15 cellular contexts compared by ENCODE assay signal in the genomic region with DNA sequence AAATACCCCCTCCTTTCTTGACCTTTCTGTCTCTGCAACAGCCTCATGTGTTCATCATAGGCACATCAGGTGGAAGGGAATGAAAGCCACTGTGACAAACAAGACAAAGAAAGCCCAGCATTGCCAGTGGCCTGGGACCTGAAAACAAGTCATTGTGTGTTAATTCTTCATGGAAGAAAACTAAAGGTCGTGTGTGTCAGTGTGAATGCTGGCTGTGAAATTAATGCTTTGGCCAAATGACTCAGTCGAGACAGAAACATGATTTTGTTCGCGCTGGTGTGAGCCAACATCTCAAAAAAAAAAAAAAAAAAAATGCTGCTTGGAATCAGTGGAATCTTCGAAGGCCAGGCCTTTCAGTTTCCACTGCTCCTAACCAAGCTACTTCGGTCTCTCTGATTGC.
DNase-seq lines count a peak whose midpoint lies in the region; ATAC-seq, FAIRE-seq and TF ChIP-seq lines count a peak whose summit lies in the region.
"Had no signal": no experiment of that assay in that cellular context is flagged by ENCODE, and none has a peak within 500 bp of the region (broad histone marks: within the 10 kb centered on the region; RNA-seq: fewer than 3 reads in every experiment).

No MANE protein-coding gene starts in this region.

- H3K4me3 Mint-ChIP-seq in astrocyte (ENCODE audit: unreplicated experiment) (no peak overlapping the region), progenitor cell of endocrine pancreas (ENCODE audit: low read depth) (no peak overlapping the region)

- H3K4me1 Mint-ChIP-seq in astrocyte (ENCODE audit: low read depth, unreplicated experiment) (peaks cover 10% of the 10 kb centered on the region), progenitor cell of endocrine pancreas (ENCODE audit: low read depth) (no peaks in the 10 kb centered on the region)

- 55 to 74% methylated on average over 6 of the region's 6 CpGs for WGBS in heart right ventricle, 2 donors

- H3K9me3 Mint-ChIP-seq in astrocyte (ENCODE audit: unreplicated experiment) (peaks cover 2% of the 10 kb centered on the region), progenitor cell of endocrine pancreas (ENCODE audit: low read depth) (no peaks in the 10 kb centered on the region)

- DNase-seq in AG08395 (ENCODE audit: low spot score) = peak; percentile 53
- DNase-seq in astrocyte (ENCODE audit: low read depth) = peak; percentile 62
- no peak for DNase-seq in heart right ventricle
- DNase-seq in progenitor cell of endocrine pancreas (ENCODE audit: low spot score, unreplicated experiment) = no peak
- no peak for DNase-seq in NCI-H1048 (lab: John Stamatoyannopoulos, UW)
- DNase-seq in GDM1 (lab: John Stamatoyannopoulos, UW) = no peak
- no peak for DNase-seq in stimulated activated CD4-positive, alpha-beta T cell treated with anti-CD3 and anti-CD28 coated beads, Interleukin-2, amount 100 ng/mL, for 24 hours
- DNase-seq: brain microvascular endothelial cell; DMS53; Kasumi-1; PC-9; stimulated activated CD4-positive, alpha-beta T cell treated with anti-CD3 and anti-CD28 coated beads, Interleukin-2, amount 100 ng/mL, for 48 hours; T1000 had no signal

- H3K9ac ChIP-seq in astrocyte (ENCODE audit: low read length) = no peak overlapping the region

- H3K4me1 ChIP-seq in astrocyte (ENCODE audit: insufficient read depth, low read length) (no peaks in the 10 kb centered on the region), heart right ventricle (peaks cover 0 to 39% (median 16%) of the 10 kb centered on the region in 9 donors)

- ATAC-seq in heart right ventricle = peak; percentile 29 to 80 (median 60)
- no peak for ATAC-seq in GM19455 (IDR thresholded peaks at IDR 0.05; ENCODE audit: unreplicated experiment)

- H3K27me3 ChIP-seq in astrocyte (ENCODE audit: insufficient read depth, low read length) = peaks cover 4% of the 10 kb centered on the region
- H3K27me3 ChIP-seq in heart right ventricle = no peaks in the 10 kb centered on the region
- H3K27me3 ChIP-seq: brain microvascular endothelial cell had no signal

- H3K36me3 ChIP-seq in astrocyte (ENCODE audit: insufficient read depth, low read length) (no peaks in the 10 kb centered on the region), heart right ventricle (no peaks in the 10 kb centered on the region)
- H3K36me3 ChIP-seq: brain microvascular endothelial cell had no signal

- peak overlapping the region; percentile 30 for H3K4me2 ChIP-seq in astrocyte (ENCODE audit: low read length)
- H3K4me2 ChIP-seq: PC-9 had no signal

- H3K27ac Mint-ChIP-seq in astrocyte (ENCODE audit: unreplicated experiment) (no peak overlapping the region), progenitor cell of endocrine pancreas (peak overlapping the region; percentile 7)

- H4K20me1 ChIP-seq in astrocyte (ENCODE audit: insufficient read depth, low read length) = no peaks in the 10 kb centered on the region

- no peak overlapping the region for H2AFZ ChIP-seq in astrocyte (ENCODE audit: low read depth, low read length)
- H2AFZ ChIP-seq: PC-9 had no signal

- no peaks in the 10 kb centered on the region for H3K79me2 ChIP-seq in astrocyte (ENCODE audit: insufficient read depth, low read length)

- FAIRE-seq in astrocyte (lab: Jason Lieb, UNC) = no peak
- FAIRE-seq: islet of Langerhans had no signal

- intact Hi-C loops in heart right ventricle (cut with DNase I) = no loop called here

- H3K4me3 ChIP-seq in astrocyte (ENCODE audit: insufficient read depth, low read depth, low read length) = no peak overlapping the region
- no peak overlapping the region for H3K4me3 ChIP-seq in heart right ventricle
- H3K4me3 ChIP-seq: PC-9 had no signal

- no peaks in the 10 kb centered on the region for H3K9me3 ChIP-seq in astrocyte (ENCODE audit: insufficient read depth, low read depth, low read length)
- peaks cover 0 to 11% (median 0%) of the 10 kb centered on the region in 11 donors for H3K9me3 ChIP-seq in heart right ventricle

- H3K36me3 Mint-ChIP-seq in astrocyte (ENCODE audit: low read depth, unreplicated experiment) (no peaks in the 10 kb centered on the region), progenitor cell of endocrine pancreas (ENCODE audit: insufficient read depth) (no peaks in the 10 kb centered on the region)

- H3K27me3 Mint-ChIP-seq in astrocyte (ENCODE audit: low read depth, unreplicated experiment) = peaks cover 20% of the 10 kb centered on the region
- peaks cover 11% of the 10 kb centered on the region for H3K27me3 Mint-ChIP-seq in progenitor cell of endocrine pancreas

- TF ChIP-seq CTCF in astrocyte (IDR thresholded peaks at IDR 0.05; ENCODE audit: insufficient read depth, low read depth, low read length) = no peak
- TF ChIP-seq CTCF in heart right ventricle (IDR thresholded peaks at IDR 0.05) = no peak
- TF ChIP-seq CTCF in progenitor cell of endocrine pancreas (IDR thresholded peaks at IDR 0.05; ENCODE audit: unreplicated experiment) = no peak

- H3K27ac ChIP-seq in astrocyte (ENCODE audit: low read depth, low read length) = no peak overlapping the region
- peak overlapping the region in 5 of 10 donors; percentile 26 to 70 (median 37) for H3K27ac ChIP-seq in heart right ventricle
- H3K27ac ChIP-seq: brain microvascular endothelial cell, PC-9 had no signal

Comparison
In these comparisons a context has a peak if more than half of its experiments do, and no peak if none do; other contexts are left out.
1. DNase-seq: peak in AG08395 (single experiment) and astrocyte (single experiment); none in heart right ventricle (0 of 2), progenitor cell of endocrine pancreas (single experiment), NCI-H1048 (single experiment), GDM1 (single experiment) and stimulated activated CD4-positive, alpha-beta T cell treated with anti-CD3 and anti-CD28 coated beads, Interleukin-2, amount 100 ng/mL, for 24 hours (0 of 2).